17 cellular contexts compared by ENCODE assay signal in the genomic region with DNA sequence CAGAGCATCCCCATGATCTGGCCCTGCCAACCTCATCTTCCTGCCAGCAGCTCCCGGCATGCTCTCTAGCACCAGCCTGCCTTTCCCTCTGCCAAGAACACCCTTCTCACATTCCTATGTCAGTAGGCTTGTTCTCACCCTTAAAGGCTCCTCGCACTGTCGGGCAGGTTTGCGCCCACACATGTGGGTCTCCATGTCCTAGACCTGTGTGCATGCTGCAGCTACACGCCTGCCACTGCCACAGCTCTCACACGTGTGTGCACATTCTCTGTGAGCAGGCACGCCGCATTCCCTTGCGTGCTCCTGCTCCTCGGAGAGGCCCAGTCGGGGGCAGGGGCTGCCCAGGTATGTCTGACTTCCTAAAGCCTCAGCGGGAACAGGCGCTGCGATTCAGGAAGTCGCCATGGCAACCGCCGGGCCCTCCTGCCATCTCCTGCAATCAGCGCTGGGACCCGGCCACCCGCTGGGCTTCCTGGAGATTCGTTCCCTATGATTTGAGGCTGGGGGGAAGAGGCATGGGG. TPM values are rescaled to one million over a fixed set of nuclear protein-coding genes. Genes with fewer than 3 reads are reported as not detected.
A peak's percentile ranks its signal among the peaks of the same experiment; 100 is the strongest.
DNase-seq lines count a peak whose midpoint lies in the region; ATAC-seq, FAIRE-seq and TF ChIP-seq lines count a peak whose summit lies in the region.
"Had no signal": no experiment of that assay in that cellular context is flagged by ENCODE, and none has a peak within 500 bp of the region (broad histone marks: within the 10 kb centered on the region; RNA-seq: fewer than 3 reads in every experiment).

No MANE protein-coding gene starts in this region.

- H3K4me3 Mint-ChIP-seq in stimulated activated effector memory CD8-positive, alpha-beta T cell treated with anti-CD3 and anti-CD28 coated beads, Interleukin-12 subunit alpha, Interleukin-12 subunit beta, amount 100 ng/mL, for 72 hours: no peak overlapping the region
- H3K4me3 Mint-ChIP-seq: activated T-cell treated with anti-CD3 and anti-CD28 coated beads, Interleukin-2, amount 50 U/mL, for 4 hours; nephron had no signal

- H4K20me1 ChIP-seq in neural cell (ENCODE audit: insufficient read depth): no peaks in the 10 kb centered on the region

- no peaks in the 10 kb centered on the region for H3F3A ChIP-seq in neural cell (ENCODE audit: insufficient read depth, low read length, poor library complexity, severe bottlenecking)

- POLR2A ChIA-PET in HEK293 (lab: Yijun Ruan, JAX): no interaction called here

- H3K4me3 ChIP-seq in HEK293 (ENCODE audit: low read depth, low read length) (no peak overlapping the region), neural cell (ENCODE audit: low read length) (peak overlapping the region; percentile 52), small intestine (ENCODE audit: low read depth in 1 of 2, low read length in 2 of 2) (no peak overlapping the region)
- H3K4me3 ChIP-seq: skin epidermis, testis had no signal

- no peaks in the 10 kb centered on the region for H3K36me3 Mint-ChIP-seq in stimulated activated effector memory CD8-positive, alpha-beta T cell treated with anti-CD3 and anti-CD28 coated beads, Interleukin-12 subunit alpha, Interleukin-12 subunit beta, amount 100 ng/mL, for 72 hours

- DNase-seq in NCI-H524 treated with DMSO at 0.1 percent for 48 hours (lab: John Stamatoyannopoulos, UW) (peak; percentile 36), cardiac septum (ENCODE audit: low spot score) (peak; percentile 84), small intestine (no peak), DMS114 treated with DMSO at 0.1 percent for 48 hours (lab: John Stamatoyannopoulos, UW; ENCODE audit: unreplicated experiment) (no peak), globus pallidus (ENCODE audit: low spot score) (no peak)
- DNase-seq in stimulated activated effector memory CD8-positive, alpha-beta T cell treated with anti-CD3 and anti-CD28 coated beads, Interleukin-12 subunit alpha, Interleukin-12 subunit beta, amount 100 ng/mL, for 72 hours (ENCODE audit: low spot score in 2 of 2): no peak
- DNase-seq: activated T-cell treated with anti-CD3 and anti-CD28 coated beads, Interleukin-2, amount 50 U/mL, for 4 hours; dermis blood vessel endothelial cell; NCI-H187; testis had no signal

- H3K27me3 ChIP-seq in neural cell (ENCODE audit: insufficient read depth, low read depth, low read length) (peaks cover 36% of the 10 kb centered on the region), small intestine (ENCODE audit: control insufficient read depth in 2 of 2, insufficient read depth in 2 of 2, low read length in 2 of 2) (peaks cover 0 to 7% of the 10 kb centered on the region in 2 donors)
- H3K27me3 ChIP-seq: testis had no signal

- 20 to 36% (median 22%) methylated on average over 21 of the region's 21 CpGs for WGBS in small intestine, 3 donors

- TF ChIP-seq CTCF in HEK293 (tag by site-specific recombination; IDR thresholded peaks at IDR 0.05) (no peak), neural cell (IDR thresholded peaks at IDR 0.05; ENCODE audit: poor library complexity, severe bottlenecking) (no peak)

- H3K27ac Mint-ChIP-seq in stimulated activated effector memory CD8-positive, alpha-beta T cell treated with anti-CD3 and anti-CD28 coated beads, Interleukin-12 subunit alpha, Interleukin-12 subunit beta, amount 100 ng/mL, for 72 hours: no peak overlapping the region
- H3K27ac Mint-ChIP-seq: nephron had no signal

- peak; percentile 24 for TF ChIP-seq RAD21 in neural cell (conservative IDR thresholded peaks at IDR 0.05)

- FAIRE-seq in small intestine (lab: Jason Lieb, UNC): no peak

- H3K9me3 Mint-ChIP-seq in stimulated activated effector memory CD8-positive, alpha-beta T cell treated with anti-CD3 and anti-CD28 coated beads, Interleukin-12 subunit alpha, Interleukin-12 subunit beta, amount 100 ng/mL, for 72 hours: no peaks in the 10 kb centered on the region
- H3K9me3 Mint-ChIP-seq: activated T-cell treated with anti-CD3 and anti-CD28 coated beads, Interleukin-2, amount 50 U/mL, for 4 hours; nephron had no signal

- peaks cover 3% of the 10 kb centered on the region for H3K4me1 Mint-ChIP-seq in stimulated activated effector memory CD8-positive, alpha-beta T cell treated with anti-CD3 and anti-CD28 coated beads, Interleukin-12 subunit alpha, Interleukin-12 subunit beta, amount 100 ng/mL, for 72 hours

- no peak for ATAC-seq in stimulated activated effector memory CD8-positive, alpha-beta T cell treated with anti-CD3 and anti-CD28 coated beads, Interleukin-12 subunit alpha, Interleukin-12 subunit beta, amount 100 ng/mL, for 72 hours
- ATAC-seq: activated T-cell treated with anti-CD3 and anti-CD28 coated beads, Interleukin-2, amount 50 U/mL, for 4 hours; left colon had no signal

- peak overlapping the region; percentile 4 for H3K9ac ChIP-seq in neural cell (ENCODE audit: low read length)

- H3K4me1 ChIP-seq in HEK293 (ENCODE audit: control insufficient read depth, insufficient read depth, low read length) (0 out of 2 replicates have a peak, but pooled peaks cover 3% of the 10 kb centered on the region), small intestine (ENCODE audit: control insufficient read depth in 2 of 2, insufficient read depth in 1 of 2, low read depth in 1 of 2, low read length in 1 of 2) (no peaks in the 10 kb centered on the region)
- H3K4me1 ChIP-seq: testis had no signal

- no peaks in the 10 kb centered on the region for H3K9me3 ChIP-seq in HEK293 (ENCODE audit: control insufficient read depth, insufficient read depth, low read depth, low read length)
- H3K9me3 ChIP-seq in neural cell (ENCODE audit: low read length): no peaks in the 10 kb centered on the region
- no peaks in the 10 kb centered on the region for H3K9me3 ChIP-seq in small intestine (ENCODE audit: control insufficient read depth, low read depth)
- H3K9me3 ChIP-seq: testis had no signal

- peak; percentile 41 for TF ChIP-seq EP300 in neural cell (conservative IDR thresholded peaks at IDR 0.05; ENCODE audit: poor library complexity, severe bottlenecking)

- H3K27ac ChIP-seq in HEK293 (ENCODE audit: extremely low read depth, low read depth, low read length) (no peak overlapping the region), neural cell (ENCODE audit: low read length) (no peak overlapping the region), small intestine (ENCODE audit: low read depth in 1 of 2, low read length in 1 of 2) (no peak overlapping the region)
- H3K27ac ChIP-seq: skin epidermis, testis had no signal

- H3K9me2 ChIP-seq in neural cell (ENCODE audit: insufficient read depth, low read length): no peaks in the 10 kb centered on the region

- no peaks in the 10 kb centered on the region for H3K36me3 ChIP-seq in HEK293 (ENCODE audit: control insufficient read depth in 2 of 2, insufficient read depth in 1 of 2, low read length in 2 of 2)
- H3K36me3 ChIP-seq in neural cell (ENCODE audit: insufficient read depth, low read length): no peaks in the 10 kb centered on the region
- H3K36me3 ChIP-seq in small intestine (ENCODE audit: control insufficient read depth in 2 of 2, insufficient read depth in 2 of 2, low read length in 2 of 2): no peaks in the 10 kb centered on the region

- CTCF ChIA-PET in HEK293 (lab: Yijun Ruan, JAX): interaction anchor here (2.8 to 6.4 kb wide), 4 partner anchors 8 to 219 kb away, joined by 13 to 66 read pairs (median 23); no protein-coding TSS in a partner anchor

- H3K79me2 ChIP-seq in neural cell (replicated peaks; ENCODE audit: insufficient read depth, low read length): no peaks in the 10 kb centered on the region

- intact Hi-C loops in cardiac septum (cut with DNase I): no loop called here

- no peak overlapping the region for H2AFZ ChIP-seq in neural cell (ENCODE audit: low read depth, low read length)

- peak overlapping the region; percentile 15 for H3K4me2 ChIP-seq in neural cell (ENCODE audit: low read length)

TF ChIP-seq in HEK293, 187 proteins besides CTCF, POLR2A, EP300 and RAD21:
- no peak for TF ChIP-seq ZNF354C (tag by site-specific recombination; IDR thresholded peaks at IDR 0.05; ENCODE audit: borderline replicate concordance, low read depth)
- no peak for TF ChIP-seq ZNF501 (tag by site-specific recombination; IDR thresholded peaks at IDR 0.05)
- peak; percentile 59 for TF ChIP-seq ZIC2 (tag by site-specific recombination; IDR thresholded peaks at IDR 0.05)
TF ChIP-seq in HEK293: peak in this region for 1.

TF ChIP-seq in neural cell, 6 proteins besides CTCF, POLR2A, EP300 and RAD21 (continues in another document):
- peak; percentile 16 for TF ChIP-seq POLR2AphosphoS5 (IDR thresholded peaks at IDR 0.05)
- TF ChIP-seq EZH2 (IDR thresholded peaks at IDR 0.05; ENCODE audit: borderline replicate concordance, insufficient read depth, low read length, poor library complexity, severe bottlenecking): no peak
- peak; percentile 75 for TF ChIP-seq MXI1 (conservative IDR thresholded peaks at IDR 0.05; ENCODE audit: poor library complexity, severe bottlenecking)

RNA-seq across cellular contexts. Expression of a gene that starts 28.1 kb away (rescaled TPM):
- 230 TPM for total RNA-seq in cardiac septum
- polyA plus RNA-seq in neural cell (65.0 and 73.1 TPM in 2 replicates), small intestine (100 to 1,000 TPM; 105 to 188 (median 108) TPM)
- 27.0 and 37.6 TPM in 2 replicates for polyA minus RNA-seq in neural cell

RNA-seq across cellular contexts. Expression of a gene that starts 28.2 kb away (rescaled TPM):
- total RNA-seq in cardiac septum: not detected
- polyA plus RNA-seq in neural cell (1.1 TPM in 1 of 2 replicates, not detected in the other), small intestine (not detected)
- not detected in 2 replicates for polyA minus RNA-seq in neural cell
- total RNA-seq: activated T-cell treated with anti-CD3 and anti-CD28 coated beads, Interleukin-2, amount 50 U/mL, for 4 hours; dermis blood vessel endothelial cell; fibroblast of villous mesenchyme; HT1080 had no signal

RNA-seq across cellular contexts. Expression of a gene that starts 38.4 kb away (rescaled TPM):
- total RNA-seq in cardiac septum: 12.6 TPM
- polyA plus RNA-seq in neural cell (8.0 and 8.4 TPM in 2 replicates), small intestine (1 to 10 TPM; 3.2 to 4.8 (median 4.0) TPM)
- 24.8 and 29.5 TPM in 2 replicates for polyA minus RNA-seq in neural cell

Comparison
In these comparisons a context has a peak if more than half of its experiments do, and no peak if none do; other contexts are left out.
1. DNase-seq: peak in NCI-H524 treated with DMSO at 0.1 percent for 48 hours (single experiment) and cardiac septum (single experiment); none in small intestine (single experiment), DMS114 treated with DMSO at 0.1 percent for 48 hours (single experiment), stimulated activated effector memory CD8-positive, alpha-beta T cell treated with anti-CD3 and anti-CD28 coated beads, Interleukin-12 subunit alpha, Interleukin-12 subunit beta, amount 100 ng/mL, for 72 hours (0 of 2) and globus pallidus (single experiment).